In the genomic region with DNA sequence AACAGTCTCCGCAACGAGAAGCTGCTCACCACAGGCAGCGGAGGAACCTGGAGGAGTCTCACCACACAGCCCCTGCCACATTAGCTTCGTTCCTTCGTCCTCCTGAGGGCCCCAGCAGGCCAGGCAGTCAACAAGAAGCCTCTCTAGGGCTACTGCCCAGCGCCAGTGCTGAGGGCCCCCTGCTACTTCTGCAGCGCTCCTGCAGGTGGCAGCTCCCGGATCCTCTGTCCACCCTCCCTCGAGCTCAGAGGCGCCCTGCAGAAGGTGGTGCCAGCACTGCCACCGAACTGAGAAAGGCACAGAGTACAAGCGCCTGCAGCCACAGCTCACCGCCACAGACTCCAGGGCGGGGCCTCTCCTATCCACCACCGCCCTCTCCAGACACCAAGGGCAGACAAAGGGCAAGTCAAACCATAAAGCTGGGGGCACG, we compare ENCODE assay signal across 9 cellular contexts. TPM values are rescaled to one million over a fixed set of nuclear protein-coding genes. Genes with fewer than 3 reads are reported as not detected.
DNase-seq lines count a peak whose midpoint lies in the region; ATAC-seq and TF ChIP-seq lines count a peak whose summit lies in the region.
"Had no signal": no experiment of that assay in that cellular context is flagged by ENCODE, and none has a peak within 500 bp of the region (broad histone marks: within the 10 kb centered on the region; RNA-seq: fewer than 3 reads in every experiment).

No MANE protein-coding gene starts in this region.

- RAD21 ChIA-PET in HCT116 (lab: Charles Lee; ENCODE audit: low non-redundant PET in 1 of 2, low total read pairs in 2 of 2, uncharacterized antibody in 2 of 2, unreplicated experiment in 2 of 2): no interaction called here

- H3K4me1 ChIP-seq in HCT116 (ENCODE audit: control insufficient read depth in 1 of 2, insufficient read depth in 2 of 2, low read length in 2 of 2): peaks cover 5 to 11% of the 10 kb centered on the region in 2 experiments; a peak in 3 of 4 replicates
- no peaks in the 10 kb centered on the region for H3K4me1 ChIP-seq in Karpas-422 (ENCODE audit: low read length)

- intact Hi-C loops in HCT116 (cut with micrococcal nuclease): no loop called here

- H3K9me2 ChIP-seq in HCT116 (ENCODE audit: insufficient read depth) (no peaks in the 10 kb centered on the region), Karpas-422 (replicated peaks; ENCODE audit: insufficient read depth, low read length) (no peaks in the 10 kb centered on the region)

- H4K20me1 ChIP-seq in HCT116 (ENCODE audit: insufficient read depth): no peaks in the 10 kb centered on the region
- no peaks in the 10 kb centered on the region for H4K20me1 ChIP-seq in Karpas-422 (ENCODE audit: insufficient read depth, low read depth, low read length)

- TF ChIP-seq CTCF in HCT116 (IDR thresholded peaks at IDR 0.05 in 2 of 3, conservative IDR thresholded peaks at IDR 0.05 in 1 of 3; ENCODE audit: borderline replicate concordance in 1 of 3, insufficient read depth in 1 of 3, low read depth in 2 of 3, low read length in 2 of 3) (0 out of 6 replicates have a peak, but pooled peaks of 1 of the 3 experiments have one; percentile 4), VCaP (conservative IDR thresholded peaks at IDR 0.05) (no peak)

- H3K4me3 ChIP-seq in HCT116 (replicated peaks in 1 of 2; ENCODE audit: low read depth in 1 of 2, low read length in 2 of 2) (no peak overlapping the region), Karpas-422 (ENCODE audit: low read length) (no peak overlapping the region)

- peaks cover 0 to 7% of the 10 kb centered on the region in 2 experiments; a peak in 2 of 4 replicates for H3K36me3 ChIP-seq in HCT116 (ENCODE audit: control insufficient read depth in 1 of 2, insufficient read depth in 2 of 2, low read length in 2 of 2)
- H3K36me3 ChIP-seq in Karpas-422 (ENCODE audit: insufficient read depth, low read length): no peaks in the 10 kb centered on the region

- H3K4me2 ChIP-seq in HCT116 (ENCODE audit: low read length): no peak overlapping the region
- H3K4me2 ChIP-seq in Karpas-422 (ENCODE audit: low read depth, low read length, poor library complexity, severe bottlenecking): no peak overlapping the region

- CTCF ChIA-PET in HCT116 (lab: Charles Lee): no interaction called here

- H3K9me3 ChIP-seq in HCT116 (ENCODE audit: control insufficient read depth in 1 of 2, insufficient read depth in 1 of 2, low read depth in 1 of 2, low read length in 2 of 2): no peaks in the 10 kb centered on the region
- H3K9me3 ChIP-seq in Karpas-422 (ENCODE audit: low read length): no peaks in the 10 kb centered on the region

- no TSS peak for BruUV-seq in HCT116 (replicated peaks; lab: Mats Ljungman, UMichigan)

- H3K27ac ChIP-seq in HCT116 (ENCODE audit: low read depth, low read length) (no peak overlapping the region), VCaP (peak overlapping the region; percentile 90; the same call in 1 of the 2 replicates), Karpas-422 (ENCODE audit: low read length) (no peak overlapping the region)

- POLR2A ChIA-PET in HCT116 (lab: Charles Lee): no interaction called here

- H3K9ac ChIP-seq in HCT116 (ENCODE audit: low read length) (no peak overlapping the region), Karpas-422 (ENCODE audit: low read length) (no peak overlapping the region)

- ATAC-seq in HCT116 (peak; percentile 55), HG02870 (IDR thresholded peaks at IDR 0.05; ENCODE audit: unreplicated experiment) (no peak)

- no peaks in the 10 kb centered on the region for H3K27me3 ChIP-seq in HCT116 (ENCODE audit: insufficient read depth, low read length)
- H3K27me3 ChIP-seq in Karpas-422 (ENCODE audit: low read length): no peaks in the 10 kb centered on the region

- H2AFZ ChIP-seq in HCT116 (ENCODE audit: low read depth, low read length, poor library complexity, severe bottlenecking): no peak overlapping the region
- no peak overlapping the region for H2AFZ ChIP-seq in Karpas-422 (ENCODE audit: low read length)

- TF ChIP-seq RAD21 in HCT116 (IDR thresholded peaks at IDR 0.05; ENCODE audit: low read depth): no peak

- DNase-seq in HCT116 (ENCODE audit: low read depth, low spot score) (no peak), hippocampal formation (lab: John Stamatoyannopoulos, UW) (no peak), Karpas-422 (no peak), NCI-H2196 treated with DMSO at 0.1 percent for 48 hours (lab: John Stamatoyannopoulos, UW; ENCODE audit: unreplicated experiment) (no peak)
- peak; percentile 61 for DNase-seq in activated naive CD4-positive, alpha-beta T cell treated with anti-CD3 and anti-CD28 coated beads, Interleukin-2, amount 50 U/mL, for 16 hours
- peak; percentile 61 for DNase-seq in stimulated activated CD4-positive, alpha-beta T cell treated with anti-CD3 and anti-CD28 coated beads, Interleukin-4, amount 100 ng/mL, for 1 hour
- DNase-seq: nephron progenitor cell had no signal

- H3K79me2 ChIP-seq in HCT116 (ENCODE audit: insufficient read depth, low read length): no peaks in the 10 kb centered on the region
- H3K79me2 ChIP-seq in Karpas-422 (ENCODE audit: low read length): no peaks in the 10 kb centered on the region

- TF ChIP-seq POLR2A in HCT116 (IDR thresholded peaks at IDR 0.05; ENCODE audit: borderline replicate concordance, extremely low read depth, insufficient read depth, insufficient read length): no peak

TF ChIP-seq in HCT116, 20 proteins besides CTCF, POLR2A, EP300 and RAD21 (continues in another document):
- TF ChIP-seq ZNF274 (IDR thresholded peaks at IDR 0.05; ENCODE audit: low read depth, low read length): no peak
- TF ChIP-seq JUND (IDR thresholded peaks at IDR 0.05): no peak
- no peak for TF ChIP-seq CEBPB (IDR thresholded peaks at IDR 0.05; ENCODE audit: low read depth)
- TF ChIP-seq SIN3A (IDR thresholded peaks at IDR 0.05; ENCODE audit: low read depth): no peak
- TF ChIP-seq, protein P1, sequence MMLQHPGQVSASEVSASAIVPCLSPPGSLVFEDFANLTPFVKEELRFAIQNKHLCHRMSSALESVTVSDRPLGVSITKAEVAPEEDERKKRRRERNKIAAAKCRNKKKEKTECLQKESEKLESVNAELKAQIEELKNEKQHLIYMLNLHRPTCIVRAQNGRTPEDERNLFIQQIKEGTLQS (IDR thresholded peaks at IDR 0.05): no peak
- TF ChIP-seq POLR2AphosphoS5 (IDR thresholded peaks at IDR 0.05; ENCODE audit: low read depth, low read length): no peak
- TF ChIP-seq, protein P2, sequence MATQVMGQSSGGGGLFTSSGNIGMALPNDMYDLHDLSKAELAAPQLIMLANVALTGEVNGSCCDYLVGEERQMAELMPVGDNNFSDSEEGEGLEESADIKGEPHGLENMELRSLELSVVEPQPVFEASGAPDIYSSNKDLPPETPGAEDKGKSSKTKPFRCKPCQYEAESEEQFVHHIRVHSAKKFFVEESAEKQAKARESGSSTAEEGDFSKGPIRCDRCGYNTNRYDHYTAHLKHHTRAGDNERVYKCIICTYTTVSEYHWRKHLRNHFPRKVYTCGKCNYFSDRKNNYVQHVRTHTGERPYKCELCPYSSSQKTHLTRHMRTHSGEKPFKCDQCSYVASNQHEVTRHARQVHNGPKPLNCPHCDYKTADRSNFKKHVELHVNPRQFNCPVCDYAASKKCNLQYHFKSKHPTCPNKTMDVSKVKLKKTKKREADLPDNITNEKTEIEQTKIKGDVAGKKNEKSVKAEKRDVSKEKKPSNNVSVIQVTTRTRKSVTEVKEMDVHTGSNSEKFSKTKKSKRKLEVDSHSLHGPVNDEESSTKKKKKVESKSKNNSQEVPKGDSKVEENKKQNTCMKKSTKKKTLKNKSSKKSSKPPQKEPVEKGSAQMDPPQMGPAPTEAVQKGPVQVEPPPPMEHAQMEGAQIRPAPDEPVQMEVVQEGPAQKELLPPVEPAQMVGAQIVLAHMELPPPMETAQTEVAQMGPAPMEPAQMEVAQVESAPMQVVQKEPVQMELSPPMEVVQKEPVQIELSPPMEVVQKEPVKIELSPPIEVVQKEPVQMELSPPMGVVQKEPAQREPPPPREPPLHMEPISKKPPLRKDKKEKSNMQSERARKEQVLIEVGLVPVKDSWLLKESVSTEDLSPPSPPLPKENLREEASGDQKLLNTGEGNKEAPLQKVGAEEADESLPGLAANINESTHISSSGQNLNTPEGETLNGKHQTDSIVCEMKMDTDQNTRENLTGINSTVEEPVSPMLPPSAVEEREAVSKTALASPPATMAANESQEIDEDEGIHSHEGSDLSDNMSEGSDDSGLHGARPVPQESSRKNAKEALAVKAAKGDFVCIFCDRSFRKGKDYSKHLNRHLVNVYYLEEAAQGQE (IDR thresholded peaks at IDR 0.05; ENCODE audit: low read depth): no peak
- no peak for TF ChIP-seq MAX (IDR thresholded peaks at IDR 0.05)
- TF ChIP-seq EZH2phosphoT487 (IDR thresholded peaks at IDR 0.05; ENCODE audit: borderline replicate concordance): no peak
- TF ChIP-seq SRF (IDR thresholded peaks at IDR 0.05; ENCODE audit: low read depth): no peak
- TF ChIP-seq EGR1 (IDR thresholded peaks at IDR 0.05; ENCODE audit: low read depth): no peak
- no peak for TF ChIP-seq EZH2 (IDR thresholded peaks at IDR 0.05)
- no peak for TF ChIP-seq CBX3 (IDR thresholded peaks at IDR 0.05; ENCODE audit: low read depth)
- no peak for TF ChIP-seq YY1 (IDR thresholded peaks at IDR 0.05; ENCODE audit: extremely low read depth, insufficient replicate concordance, low read depth, low read length)

RNA-seq across cellular contexts. Expression of gene KDM8, which starts 27.3 kb away (rescaled TPM):
- 5.3 TPM for total RNA-seq in HCT116 (2021; ENCODE audit: unreplicated experiment)
- polyA plus RNA-seq in HCT116 (2012): 1.4 and 2.1 TPM in 2 replicates
- total RNA-seq in Karpas-422 (2014; rRNA removed; shearing (Covaris generic); ENCODE audit: low replicate concordance): 1.9 and 3.1 TPM in 2 replicates

RNA-seq across cellular contexts. Expression of gene NSMCE1, which starts 38.0 kb away (rescaled TPM):
- total RNA-seq in HCT116 (2021; ENCODE audit: unreplicated experiment): 85.6 TPM
- polyA plus RNA-seq in HCT116 (2012): 161 and 187 TPM in 2 replicates
- 59.2 and 77.8 TPM in 2 replicates for total RNA-seq in Karpas-422 (2014; rRNA removed; shearing (Covaris generic); ENCODE audit: low replicate concordance)

Comparison
In these comparisons a context has a peak if more than half of its experiments do, and no peak if none do; other contexts are left out.
1. DNase-seq: peak in activated naive CD4-positive, alpha-beta T cell treated with anti-CD3 and anti-CD28 coated beads, Interleukin-2, amount 50 U/mL, for 16 hours (single experiment) and stimulated activated CD4-positive, alpha-beta T cell treated with anti-CD3 and anti-CD28 coated beads, Interleukin-4, amount 100 ng/mL, for 1 hour (single experiment); none in HCT116 (single experiment), hippocampal formation (0 of 2), Karpas-422 (single experiment) and NCI-H2196 treated with DMSO at 0.1 percent for 48 hours (single experiment).